Comparison of ENCODE assay signal across 7 cellular contexts in the genomic region with DNA sequence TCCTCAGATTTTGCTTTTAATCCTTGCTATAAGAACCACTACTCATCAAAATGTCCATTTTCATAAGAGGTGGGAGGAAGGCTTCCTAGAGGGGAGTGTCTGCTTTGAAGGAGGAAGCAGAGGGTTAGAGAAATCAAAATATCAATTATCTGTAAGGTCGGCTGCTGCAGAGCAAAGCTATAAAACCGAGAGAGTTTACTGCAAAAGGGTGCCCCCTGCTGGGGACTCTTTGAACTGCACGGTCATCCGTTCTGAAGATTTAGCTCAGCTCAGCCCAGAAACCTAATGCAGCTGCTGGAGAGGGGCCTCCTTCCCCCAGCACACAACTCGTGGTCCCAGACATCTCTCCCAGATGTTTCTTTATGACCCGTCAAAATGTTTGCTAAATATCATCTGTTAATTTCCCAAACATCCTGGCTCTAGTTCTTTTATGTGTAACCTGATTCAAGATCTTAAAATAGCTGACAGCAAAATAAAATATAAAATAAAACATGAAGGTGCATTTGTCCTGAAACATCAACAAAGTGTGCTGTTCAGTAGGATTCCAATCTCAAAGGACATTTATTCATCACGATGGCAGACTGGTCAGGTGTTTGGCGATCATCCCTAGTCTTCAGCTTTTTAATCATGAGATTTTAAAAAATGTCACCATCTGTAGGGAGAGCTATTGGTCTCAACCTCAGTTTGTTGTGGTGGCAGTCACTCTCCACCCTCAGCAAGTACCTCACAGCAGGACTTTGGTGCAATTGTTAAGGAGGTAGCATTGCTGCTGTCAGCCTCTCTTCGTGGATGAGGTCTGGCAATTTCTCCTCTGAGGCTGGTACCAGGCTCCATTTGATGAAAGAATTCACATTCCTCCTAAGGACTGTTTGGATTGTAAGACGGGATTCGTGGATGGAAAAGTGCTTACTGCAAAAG.
DNase-seq lines count a peak whose midpoint lies in the region; ATAC-seq and TF ChIP-seq lines count a peak whose summit lies in the region.

No MANE protein-coding gene starts in this region.

- no peaks in the 10 kb centered on the region for H3K9me3 ChIP-seq in naive thymus-derived CD4-positive, alpha-beta T cell (ENCODE audit: control insufficient read depth in 2 of 3, low read length in 3 of 3)

- H3K4me3 ChIP-seq in naive thymus-derived CD4-positive, alpha-beta T cell (ENCODE audit: low read length): no peak overlapping the region

- no peak overlapping the region for H3K27ac ChIP-seq in naive thymus-derived CD4-positive, alpha-beta T cell (ENCODE audit: low read depth, low read length)

- POLR2A ChIA-PET in naive thymus-derived CD4-positive, alpha-beta T cell (lab: Charles Lee): no interaction called here

- no peaks in the 10 kb centered on the region for H3K36me3 ChIP-seq in naive thymus-derived CD4-positive, alpha-beta T cell (ENCODE audit: control insufficient read depth in 2 of 3, insufficient read depth in 3 of 3, low read length in 3 of 3)

- H3K4me1 ChIP-seq in naive thymus-derived CD4-positive, alpha-beta T cell (ENCODE audit: control insufficient read depth in 2 of 2, insufficient read depth in 2 of 2, low read length in 2 of 2): no peaks in the 10 kb centered on the region

- H3K4me1 Mint-ChIP-seq in naive thymus-derived CD4-positive, alpha-beta T cell: no peaks in the 10 kb centered on the region

- H3K27me3 Mint-ChIP-seq in naive thymus-derived CD4-positive, alpha-beta T cell: peaks cover 42 to 56% (median 46%) of the 10 kb centered on the region in 5 donors

- H3K36me3 Mint-ChIP-seq in naive thymus-derived CD4-positive, alpha-beta T cell: no peaks in the 10 kb centered on the region

- no peak overlapping the region for H3K27ac Mint-ChIP-seq in naive thymus-derived CD4-positive, alpha-beta T cell

- TF ChIP-seq POLR2A in erythroblast (IDR thresholded peaks at IDR 0.05; ENCODE audit: low read length): no peak

- ATAC-seq in GM18502 (IDR thresholded peaks at IDR 0.05; ENCODE audit: poor library complexity, unreplicated experiment): peak; percentile 50
- peak; percentile 84 for ATAC-seq in naive thymus-derived CD4-positive, alpha-beta T cell

- CTCF ChIA-PET in naive thymus-derived CD4-positive, alpha-beta T cell (lab: Charles Lee): interaction anchor here (0.6 to 5.4 kb wide), 10 partner anchors 8 to 328 kb away, joined by 3 to 65 read pairs (median 4); a partner anchor contains a TSS

- intact Hi-C loops in naive thymus-derived CD4-positive, alpha-beta T cell (cut with micrococcal nuclease): loop anchor here (1.0 to 5.0 kb wide), 8 partner anchors 99 to 694 kb away; no protein-coding TSS in a partner anchor

- H3K27me3 ChIP-seq in naive thymus-derived CD4-positive, alpha-beta T cell (ENCODE audit: control insufficient read depth in 2 of 2, insufficient read depth in 2 of 2, low read length in 2 of 2): no peaks in the 10 kb centered on the region

- DNase-seq in HT-29 (ENCODE audit: low spot score) (peak; percentile 85), NOMO-1 treated with dmso at 0.1 percent for 144 hours (lab: John Stamatoyannopoulos, UW; ENCODE audit: unreplicated experiment) (peak; percentile 44), erythroblast (lab: John Stamatoyannopoulos, UW) (peak; percentile 52 to 76)
- peak; percentile 26 for DNase-seq in activated CD8-positive, alpha-beta memory T cell treated with anti-CD3 and anti-CD28 coated beads, Interleukin-2, amount 50 U/mL, for 1 hour (ENCODE audit: extremely low read depth)
- DNase-seq in naive thymus-derived CD4-positive, alpha-beta T cell: peak; percentile 36 to 80 (median 65)
- peak; percentile 58 to 64 for DNase-seq in stimulated activated CD8-positive, alpha-beta memory T cell treated with anti-CD3 and anti-CD28 coated beads, Interleukin-7, amount 100 ng/mL, for 4 hours (ENCODE audit: low read depth in 2 of 2)

- H3K4me3 Mint-ChIP-seq in naive thymus-derived CD4-positive, alpha-beta T cell: no peak overlapping the region

- peaks cover 0 to 1% (median 0%) of the 10 kb centered on the region in 11 donors for H3K9me3 Mint-ChIP-seq in naive thymus-derived CD4-positive, alpha-beta T cell

Comparison
In these comparisons a context has a peak if more than half of its experiments do, and no peak if none do; other contexts are left out.
1. DNase-seq: peak in every context shown above with its lines; median percentile 85 in HT-29; 65 in naive thymus-derived CD4-positive, alpha-beta T cell; 64 in erythroblast; 61 in stimulated activated CD8-positive, alpha-beta memory T cell treated with anti-CD3 and anti-CD28 coated beads, Interleukin-7, amount 100 ng/mL, for 4 hours; 44 in NOMO-1 treated with dmso at 0.1 percent for 144 hours; 26 in activated CD8-positive, alpha-beta memory T cell treated with anti-CD3 and anti-CD28 coated beads, Interleukin-2, amount 50 U/mL, for 1 hour.